1 cellular context compared by ENCODE assay signal in the genomic region with DNA sequence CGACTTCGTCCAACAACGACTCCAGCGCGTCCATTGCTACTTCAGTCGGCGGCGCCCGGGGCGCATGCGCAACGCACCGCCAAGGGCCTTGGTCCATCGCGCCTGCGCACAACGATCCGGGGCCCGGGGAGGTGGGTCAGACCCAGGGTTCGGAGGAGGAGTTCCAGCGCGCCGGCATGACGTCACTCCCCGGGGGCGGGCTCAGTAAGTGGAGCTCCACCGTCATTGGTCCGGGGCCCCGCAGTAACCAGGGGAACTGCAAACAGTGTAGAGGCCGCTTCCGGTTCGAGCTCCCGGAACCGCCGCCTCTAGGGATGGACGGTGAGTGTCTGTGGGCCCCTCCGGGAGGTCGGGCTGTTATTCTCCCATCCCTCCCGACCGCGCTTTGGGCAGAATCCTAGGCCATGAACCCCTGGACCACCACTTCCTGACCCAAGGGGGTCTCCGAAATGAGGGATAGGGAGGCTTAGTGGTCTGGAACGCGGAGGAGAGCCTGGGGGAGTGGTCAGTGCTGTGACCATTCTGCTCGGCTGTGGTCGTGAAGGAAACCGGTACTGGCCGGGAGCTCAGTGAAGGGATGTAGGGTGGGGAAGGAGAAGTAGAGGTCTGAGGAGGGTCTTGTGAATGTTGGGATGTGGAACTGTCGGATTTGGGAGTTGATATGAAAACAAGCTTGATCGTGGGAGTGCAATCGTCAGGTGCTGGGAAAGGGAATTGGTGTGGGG.
TF ChIP-seq lines count a peak whose summit lies in the region.

Gene GTF3C1 (minus strand): TSS at position 57 of the 725 bp plus-strand sequence. CDS start 23 bp downstream, at position 34.
Gene KATNIP (plus strand): TSS at position 288 of the 725 bp plus-strand sequence. CDS start 27 bp downstream, at position 315.

TF ChIP-seq in HepG2, 621 proteins besides CTCF, POLR2A, EP300 and RAD21 (continued from another document and continues in another):
- TF ChIP-seq HOXA3 (CRISPR knock-in tag; IDR thresholded peaks at IDR 0.05) (peak; percentile 71), ZNF839 (CRISPR knock-in tag; IDR thresholded peaks at IDR 0.05; ENCODE audit: borderline replicate concordance) (peak; percentile 51; the same call in 1 of the 2 replicates), NR2F2 (IDR thresholded peaks at IDR 0.05; ENCODE audit: borderline replicate concordance, low read depth) (peak; percentile 50; the same call in 1 of the 2 replicates), HOMEZ (CRISPR knock-in tag; IDR thresholded peaks at IDR 0.05; ENCODE audit: low read depth) (0 out of 2 replicates have a peak, but pooled peaks have one; percentile 13), FOSL2 (CRISPR knock-in tag; IDR thresholded peaks at IDR 0.05) (peak; percentile 40; the same call in 1 of the 2 replicates), ZBTB8A (CRISPR knock-in tag; IDR thresholded peaks at IDR 0.05; ENCODE audit: borderline replicate concordance, low read depth) (no peak), ZMAT3 (CRISPR knock-in tag; conservative IDR thresholded peaks at IDR 0.05) (no peak; the same call in 1 of the 2 replicates), ZFP36L2 (CRISPR knock-in tag; IDR thresholded peaks at IDR 0.05) (no peak), ZNF629 (CRISPR knock-in tag; conservative IDR thresholded peaks at IDR 0.05) (no peak), DNMT1 (CRISPR knock-in tag; IDR thresholded peaks at IDR 0.05) (peak; percentile 51; the same call in 1 of the 2 replicates), SRY (CRISPR knock-in tag; IDR thresholded peaks at IDR 0.05) (peak; percentile 22; the same call in 1 of the 2 replicates), ZBTB20 (CRISPR knock-in tag; IDR thresholded peaks at IDR 0.05; ENCODE audit: borderline replicate concordance, low read depth) (peak; percentile 50; the same call in 1 of the 2 replicates), TBP (CRISPR knock-in tag; IDR thresholded peaks at IDR 0.05) (no peak), PRDM10 (CRISPR knock-in tag; IDR thresholded peaks at IDR 0.05; ENCODE audit: low read depth) (no peak; the same call in none of the 2 replicates), SIX1 (CRISPR knock-in tag; IDR thresholded peaks at IDR 0.05; ENCODE audit: borderline replicate concordance) (no peak), RELA (CRISPR knock-in tag; IDR thresholded peaks at IDR 0.05) (peak; percentile 57), ZGPAT (CRISPR knock-in tag; IDR thresholded peaks at IDR 0.05) (peak; percentile 60; the same call in 1 of the 2 replicates), RFXANK (CRISPR knock-in tag; IDR thresholded peaks at IDR 0.05) (peak; percentile 62; the same call in 1 of the 2 replicates), NONO (IDR thresholded peaks at IDR 0.05) (no peak), NONO (CRISPR knock-in tag; conservative IDR thresholded peaks at IDR 0.05) (peak; percentile 83), BHLHE40 (IDR thresholded peaks at IDR 0.05; ENCODE audit: low read length) (no peak), PITX1 (CRISPR knock-in tag; IDR thresholded peaks at IDR 0.05) (no peak), AGO2 (optimal IDR thresholded peaks at IDR 0.05; ENCODE audit: low read depth, low read length) (no peak), MTA3 (CRISPR knock-in tag; IDR thresholded peaks at IDR 0.05) (0 out of 2 replicates have a peak, but pooled peaks have one; percentile 44), PPARG (CRISPR knock-in tag; conservative IDR thresholded peaks at IDR 0.05) (no peak), BRCA1 (CRISPR knock-in tag; IDR thresholded peaks at IDR 0.05) (0 out of 2 replicates have a peak, but pooled peaks have one; percentile 72), CEBPB (IDR thresholded peaks at IDR 0.05; ENCODE audit: borderline replicate concordance, low read depth, low read length) (0 out of 2 replicates have a peak, but pooled peaks have one; percentile 16), ATM (IDR thresholded peaks at IDR 0.05; ENCODE audit: borderline replicate concordance) (no peak), RCOR2 (CRISPR knock-in tag; IDR thresholded peaks at IDR 0.05) (no peak), ZBTB37 (CRISPR knock-in tag; IDR thresholded peaks at IDR 0.05) (no peak), ZNF777 (CRISPR knock-in tag; IDR thresholded peaks at IDR 0.05) (no peak), ETS1 (CRISPR knock-in tag; IDR thresholded peaks at IDR 0.05) (peak; percentile 24; the same call in 1 of the 2 replicates), CCDC6 (CRISPR knock-in tag; IDR thresholded peaks at IDR 0.05) (peak; percentile 7; the same call in 1 of the 2 replicates), TFDP1 (CRISPR knock-in tag; IDR thresholded peaks at IDR 0.05; ENCODE audit: borderline replicate concordance) (peak; percentile 56; the same call in 1 of the 2 replicates), MAFK (conservative IDR thresholded peaks at IDR 0.05 in 1 of 2, IDR thresholded peaks at IDR 0.05 in 1 of 2; ENCODE audit: low read length in 2 of 2) (no peak)
- TF ChIP-seq, protein P1, sequence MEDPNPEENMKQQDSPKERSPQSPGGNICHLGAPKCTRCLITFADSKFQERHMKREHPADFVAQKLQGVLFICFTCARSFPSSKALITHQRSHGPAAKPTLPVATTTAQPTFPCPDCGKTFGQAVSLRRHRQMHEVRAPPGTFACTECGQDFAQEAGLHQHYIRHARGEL (CRISPR knock-in tag; IDR thresholded peaks at IDR 0.05): no peak
- TF ChIP-seq, protein P2, sequence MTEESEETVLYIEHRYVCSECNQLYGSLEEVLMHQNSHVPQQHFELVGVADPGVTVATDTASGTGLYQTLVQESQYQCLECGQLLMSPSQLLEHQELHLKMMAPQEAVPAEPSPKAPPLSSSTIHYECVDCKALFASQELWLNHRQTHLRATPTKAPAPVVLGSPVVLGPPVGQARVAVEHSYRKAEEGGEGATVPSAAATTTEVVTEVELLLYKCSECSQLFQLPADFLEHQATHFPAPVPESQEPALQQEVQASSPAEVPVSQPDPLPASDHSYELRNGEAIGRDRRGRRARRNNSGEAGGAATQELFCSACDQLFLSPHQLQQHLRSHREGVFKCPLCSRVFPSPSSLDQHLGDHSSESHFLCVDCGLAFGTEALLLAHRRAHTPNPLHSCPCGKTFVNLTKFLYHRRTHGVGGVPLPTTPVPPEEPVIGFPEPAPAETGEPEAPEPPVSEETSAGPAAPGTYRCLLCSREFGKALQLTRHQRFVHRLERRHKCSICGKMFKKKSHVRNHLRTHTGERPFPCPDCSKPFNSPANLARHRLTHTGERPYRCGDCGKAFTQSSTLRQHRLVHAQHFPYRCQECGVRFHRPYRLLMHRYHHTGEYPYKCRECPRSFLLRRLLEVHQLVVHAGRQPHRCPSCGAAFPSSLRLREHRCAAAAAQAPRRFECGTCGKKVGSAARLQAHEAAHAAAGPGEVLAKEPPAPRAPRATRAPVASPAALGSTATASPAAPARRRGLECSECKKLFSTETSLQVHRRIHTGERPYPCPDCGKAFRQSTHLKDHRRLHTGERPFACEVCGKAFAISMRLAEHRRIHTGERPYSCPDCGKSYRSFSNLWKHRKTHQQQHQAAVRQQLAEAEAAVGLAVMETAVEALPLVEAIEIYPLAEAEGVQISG (CRISPR knock-in tag; IDR thresholded peaks at IDR 0.05): peak; percentile 84
- TF ChIP-seq, protein P3, sequence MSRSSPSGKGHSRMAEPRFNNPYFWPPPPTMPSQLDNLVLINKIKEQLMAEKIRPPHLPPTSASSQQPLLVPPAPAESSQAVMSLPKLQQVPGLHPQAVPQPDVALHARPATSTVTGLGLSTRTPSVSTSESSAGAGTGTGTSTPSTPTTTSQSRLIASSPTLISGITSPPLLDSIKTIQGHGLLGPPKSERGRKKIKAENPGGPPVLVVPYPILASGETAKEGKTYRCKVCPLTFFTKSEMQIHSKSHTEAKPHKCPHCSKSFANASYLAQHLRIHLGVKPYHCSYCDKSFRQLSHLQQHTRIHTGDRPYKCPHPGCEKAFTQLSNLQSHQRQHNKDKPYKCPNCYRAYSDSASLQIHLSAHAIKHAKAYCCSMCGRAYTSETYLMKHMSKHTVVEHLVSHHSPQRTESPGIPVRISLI (CRISPR knock-in tag; IDR thresholded peaks at IDR 0.05; ENCODE audit: borderline replicate concordance): no peak
- TF ChIP-seq, protein P4, sequence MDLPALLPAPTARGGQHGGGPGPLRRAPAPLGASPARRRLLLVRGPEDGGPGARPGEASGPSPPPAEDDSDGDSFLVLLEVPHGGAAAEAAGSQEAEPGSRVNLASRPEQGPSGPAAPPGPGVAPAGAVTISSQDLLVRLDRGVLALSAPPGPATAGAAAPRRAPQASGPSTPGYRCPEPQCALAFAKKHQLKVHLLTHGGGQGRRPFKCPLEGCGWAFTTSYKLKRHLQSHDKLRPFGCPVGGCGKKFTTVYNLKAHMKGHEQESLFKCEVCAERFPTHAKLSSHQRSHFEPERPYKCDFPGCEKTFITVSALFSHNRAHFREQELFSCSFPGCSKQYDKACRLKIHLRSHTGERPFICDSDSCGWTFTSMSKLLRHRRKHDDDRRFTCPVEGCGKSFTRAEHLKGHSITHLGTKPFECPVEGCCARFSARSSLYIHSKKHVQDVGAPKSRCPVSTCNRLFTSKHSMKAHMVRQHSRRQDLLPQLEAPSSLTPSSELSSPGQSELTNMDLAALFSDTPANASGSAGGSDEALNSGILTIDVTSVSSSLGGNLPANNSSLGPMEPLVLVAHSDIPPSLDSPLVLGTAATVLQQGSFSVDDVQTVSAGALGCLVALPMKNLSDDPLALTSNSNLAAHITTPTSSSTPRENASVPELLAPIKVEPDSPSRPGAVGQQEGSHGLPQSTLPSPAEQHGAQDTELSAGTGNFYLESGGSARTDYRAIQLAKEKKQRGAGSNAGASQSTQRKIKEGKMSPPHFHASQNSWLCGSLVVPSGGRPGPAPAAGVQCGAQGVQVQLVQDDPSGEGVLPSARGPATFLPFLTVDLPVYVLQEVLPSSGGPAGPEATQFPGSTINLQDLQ (CRISPR knock-in tag; IDR thresholded peaks at IDR 0.05): no peak
